In the genomic region with DNA sequence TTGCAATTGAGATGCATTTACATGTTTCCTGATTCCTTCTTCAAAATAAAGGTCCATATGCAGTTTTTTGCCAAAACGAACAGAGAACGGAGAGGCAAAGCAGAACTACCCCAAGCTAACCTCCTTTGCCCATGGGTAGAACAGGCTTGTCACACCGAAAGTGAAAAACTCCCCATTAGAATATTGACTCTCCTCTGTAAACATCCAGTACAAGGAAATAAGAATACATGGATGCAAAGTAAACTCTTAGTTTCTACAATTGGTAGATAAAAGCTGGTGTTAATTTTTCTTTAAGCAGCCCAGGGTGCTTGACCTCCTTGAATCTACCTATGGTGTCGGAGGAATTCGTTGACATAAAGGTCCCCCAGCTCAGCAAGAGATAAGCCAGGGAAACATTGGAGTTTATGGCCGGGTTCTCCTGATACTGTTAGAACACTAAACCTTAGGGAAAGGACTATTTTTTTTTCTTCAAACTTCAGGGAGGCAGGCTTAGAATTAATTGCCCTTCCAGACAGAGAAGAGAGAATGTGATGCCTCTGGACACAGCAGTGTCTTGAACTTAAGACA, we compare ENCODE assay signal across 1 cellular context.
TF ChIP-seq lines count a peak whose summit lies in the region.

No MANE protein-coding gene starts in this region.

TF ChIP-seq in HEK293, 187 proteins besides CTCF, POLR2A, EP300 and RAD21 (continued from another document):
- TF ChIP-seq PATZ1 (tag by site-specific recombination; IDR thresholded peaks at IDR 0.05), result no peak
- no peak for TF ChIP-seq ZNF121 (tag by site-specific recombination; IDR thresholded peaks at IDR 0.05)
- no peak for TF ChIP-seq ZNF169 (tag by site-specific recombination; IDR thresholded peaks at IDR 0.05)
- no peak for TF ChIP-seq ZNF701 (tag by site-specific recombination; IDR thresholded peaks at IDR 0.05)
- TF ChIP-seq ZNF10 (tag by site-specific recombination; IDR thresholded peaks at IDR 0.05), result no peak
- no peak for TF ChIP-seq ZNF629 (tag by site-specific recombination; IDR thresholded peaks at IDR 0.05)
- TF ChIP-seq ZEB2 (tag by site-specific recombination; IDR thresholded peaks at IDR 0.05), result no peak
- TF ChIP-seq MYNN (tag by site-specific recombination; IDR thresholded peaks at IDR 0.05; ENCODE audit: borderline replicate concordance), result peak; percentile 35; the same call in 1 of the 2 replicates
- no peak for TF ChIP-seq ZIC2 (tag by site-specific recombination; IDR thresholded peaks at IDR 0.05)
- TF ChIP-seq, protein P1, sequence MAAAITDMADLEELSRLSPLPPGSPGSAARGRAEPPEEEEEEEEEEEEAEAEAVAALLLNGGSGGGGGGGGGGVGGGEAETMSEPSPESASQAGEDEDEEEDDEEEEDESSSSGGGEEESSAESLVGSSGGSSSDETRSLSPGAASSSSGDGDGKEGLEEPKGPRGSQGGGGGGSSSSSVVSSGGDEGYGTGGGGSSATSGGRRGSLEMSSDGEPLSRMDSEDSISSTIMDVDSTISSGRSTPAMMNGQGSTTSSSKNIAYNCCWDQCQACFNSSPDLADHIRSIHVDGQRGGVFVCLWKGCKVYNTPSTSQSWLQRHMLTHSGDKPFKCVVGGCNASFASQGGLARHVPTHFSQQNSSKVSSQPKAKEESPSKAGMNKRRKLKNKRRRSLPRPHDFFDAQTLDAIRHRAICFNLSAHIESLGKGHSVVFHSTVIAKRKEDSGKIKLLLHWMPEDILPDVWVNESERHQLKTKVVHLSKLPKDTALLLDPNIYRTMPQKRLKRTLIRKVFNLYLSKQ (tag by site-specific recombination; IDR thresholded peaks at IDR 0.05; ENCODE audit: borderline replicate concordance), result no peak
- TF ChIP-seq ZFP3 (tag by site-specific recombination; IDR thresholded peaks at IDR 0.05; ENCODE audit: low read depth), result no peak
- no peak for TF ChIP-seq ZNF19 (tag by site-specific recombination; IDR thresholded peaks at IDR 0.05; ENCODE audit: low read depth)
- TF ChIP-seq ZBTB10 (tag by site-specific recombination; IDR thresholded peaks at IDR 0.05), result no peak
TF ChIP-seq in HEK293: peak in this region for 5.
